16 cellular contexts compared by ENCODE assay signal in genomic region chr11:49948701-49949100, GRCh38. TPM values are rescaled to one million over a fixed set of nuclear protein-coding genes. Genes with fewer than 3 reads are reported as not detected.
"Had no signal": no experiment of that assay in that cellular context is flagged by ENCODE, and none has a peak within 500 bp of the region (broad histone marks: within the 10 kb centered on the region; RNA-seq: fewer than 3 reads in every experiment).

No MANE protein-coding gene starts in this region.

RNA-seq across cellular contexts. Expression of gene OR4C13, which starts 3.5 kb away (rescaled TPM):
- total RNA-seq: stomach, subcutaneous adipose tissue, suprapubic skin, temporal lobe, testis, thoracic aorta, thyroid gland, tibial nerve, transverse colon, upper lobe of left lung, upper lobe of right lung, ureter, urinary bladder, uterus, vagina had no signal
- polyA plus RNA-seq: stomach, thymus, urinary bladder had no signal

RNA-seq across cellular contexts. Expression of gene OR4C12, which starts 33.6 kb away (rescaled TPM):
- total RNA-seq: stomach, subcutaneous adipose tissue, suprapubic skin, temporal lobe, thoracic aorta, thyroid gland, tibial nerve, transverse colon, upper lobe of left lung, upper lobe of right lung, ureter, urinary bladder, uterus, vagina had no signal
- polyA plus RNA-seq: stomach, urinary bladder had no signal
